16 cellular contexts compared by ENCODE assay signal in genomic region chr14:73272393-73272792, GRCh38. TPM values are rescaled to one million over a fixed set of nuclear protein-coding genes. Genes with fewer than 3 reads are reported as not detected.
A peak's percentile ranks its signal among the peaks of the same experiment; 100 is the strongest.
DNase-seq lines count a peak whose midpoint lies in the region; FAIRE-seq and TF ChIP-seq lines count a peak whose summit lies in the region.
"Had no signal": no experiment of that assay in that cellular context is flagged by ENCODE, and none has a peak within 500 bp of the region (broad histone marks: within the 10 kb centered on the region; RNA-seq: fewer than 3 reads in every experiment).

No MANE protein-coding gene starts in this region.

- H4K20me1 ChIP-seq in OCI-LY1 (ENCODE audit: insufficient read depth, low read length), result no peaks in the 10 kb centered on the region
- H4K20me1 ChIP-seq: BLaER1 had no signal

- H3K4me3 ChIP-seq in OCI-LY1 (ENCODE audit: low read depth, low read length, poor library complexity, severe bottlenecking) (no peak overlapping the region), stomach smooth muscle (ENCODE audit: low read length in 2 of 2) (no peak overlapping the region)
- H3K4me3 ChIP-seq: BLaER1, HAP-1 had no signal

- H3K36me3 ChIP-seq in OCI-LY1 (ENCODE audit: insufficient read depth, low read length) (no peaks in the 10 kb centered on the region), stomach smooth muscle (ENCODE audit: control insufficient read depth in 2 of 2, insufficient read depth in 2 of 2, low read length in 2 of 2) (peaks cover 21 to 28% of the 10 kb centered on the region in 2 donors)

- H3K9me3 ChIP-seq in OCI-LY1 (ENCODE audit: low read length) (no peaks in the 10 kb centered on the region), stomach smooth muscle (ENCODE audit: control insufficient read depth in 2 of 2, low read length in 2 of 2) (no peaks in the 10 kb centered on the region)
- H3K9me3 ChIP-seq: BLaER1, HAP-1 had no signal

- H3K27me3 ChIP-seq in OCI-LY1 (ENCODE audit: insufficient read depth, low read length) (no peaks in the 10 kb centered on the region), stomach smooth muscle (ENCODE audit: control insufficient read depth in 1 of 2, insufficient read depth in 2 of 2, low read length in 2 of 2) (no peaks in the 10 kb centered on the region)
- H3K27me3 ChIP-seq: BLaER1 had no signal

- no peak overlapping the region for H2AFZ ChIP-seq in OCI-LY1 (ENCODE audit: low read length)

- H3K27ac Mint-ChIP-seq in glutamatergic neuron (ENCODE audit: unreplicated experiment), result peak overlapping the region; percentile 24

- H3K4me1 ChIP-seq in OCI-LY1 (ENCODE audit: insufficient read depth, low read length, severe bottlenecking) (peaks cover 58% of the 10 kb centered on the region), stomach smooth muscle (ENCODE audit: control insufficient read depth, insufficient read depth, low read length) (peaks cover 14% of the 10 kb centered on the region)
- H3K4me1 ChIP-seq: HAP-1 had no signal

- TF ChIP-seq CTCF in OCI-LY1 (IDR thresholded peaks at IDR 0.05; ENCODE audit: low read length) (no peak), glutamatergic neuron (IDR thresholded peaks at IDR 0.05; ENCODE audit: partially characterized antibody, unreplicated experiment) (no peak)

- no peak overlapping the region for H3K4me3 Mint-ChIP-seq in glutamatergic neuron (ENCODE audit: unreplicated experiment)
- H3K4me3 Mint-ChIP-seq: CD8-positive, alpha-beta memory T cell had no signal

- DNase-seq in HTR-8/SVneo (ENCODE audit: insufficient read length, low spot score) (no peak), glutamatergic neuron (no peak), SKM-1 treated with dmso at 0.1 percent for 144 hours (lab: John Stamatoyannopoulos, UW; ENCODE audit: unreplicated experiment) (no peak), putamen (ENCODE audit: low spot score) (no peak)
- no peak for DNase-seq in activated CD8-positive, alpha-beta memory T cell treated with anti-CD3 and anti-CD28 coated beads, Interleukin-2, amount 50 U/mL, for 4 hours
- DNase-seq: CD8-positive, alpha-beta memory T cell; DMS153; NCI-H1436; NCI-H345; SHP77 had no signal

- H3K9ac ChIP-seq in OCI-LY1 (ENCODE audit: low read length), result no peak overlapping the region
- no peak overlapping the region for H3K9ac ChIP-seq in stomach smooth muscle (ENCODE audit: low read length in 2 of 2)
- H3K9ac ChIP-seq: BLaER1 had no signal

- peaks cover 5% of the 10 kb centered on the region for H3K9me3 Mint-ChIP-seq in glutamatergic neuron (ENCODE audit: unreplicated experiment)
- H3K9me3 Mint-ChIP-seq: CD8-positive, alpha-beta memory T cell had no signal

- peaks cover 4% of the 10 kb centered on the region for H3K27me3 Mint-ChIP-seq in glutamatergic neuron (ENCODE audit: unreplicated experiment)

- H3K4me1 Mint-ChIP-seq in glutamatergic neuron (ENCODE audit: low read depth, unreplicated experiment), result peaks cover 23% of the 10 kb centered on the region

- no peak overlapping the region for H3K4me2 ChIP-seq in OCI-LY1 (ENCODE audit: low read length)
- H3K4me2 ChIP-seq: BLaER1 had no signal

- H3K27ac ChIP-seq in OCI-LY1 (ENCODE audit: low read depth, low read length, poor library complexity, severe bottlenecking) (peak overlapping the region; percentile 43), stomach smooth muscle (ENCODE audit: low read length) (peak overlapping the region; percentile 24)
- H3K27ac ChIP-seq: BLaER1 had no signal

- H3K9me2 ChIP-seq in OCI-LY1 (ENCODE audit: low read depth, low read length), result no peaks in the 10 kb centered on the region

- H3F3A ChIP-seq in OCI-LY1 (ENCODE audit: insufficient read depth, low read length), result 0 out of 2 replicates have a peak, but pooled peaks cover 4% of the 10 kb centered on the region

- no peaks in the 10 kb centered on the region for H3K36me3 Mint-ChIP-seq in glutamatergic neuron (ENCODE audit: unreplicated experiment)

- FAIRE-seq in HTR-8/SVneo (lab: Jason Lieb, UNC), result peak; percentile 76
- FAIRE-seq: GM18507, RCC 7860 had no signal

- H3K79me2 ChIP-seq in OCI-LY1 (ENCODE audit: insufficient read depth, low read length), result no peaks in the 10 kb centered on the region

RNA-seq across cellular contexts. Expression of gene PAPLN, which starts 35.1 kb away (rescaled TPM):
- total RNA-seq in glutamatergic neuron (ENCODE audit: unreplicated experiment), result 2.8 TPM
